8 cellular contexts compared by ENCODE assay signal in the genomic region with DNA sequence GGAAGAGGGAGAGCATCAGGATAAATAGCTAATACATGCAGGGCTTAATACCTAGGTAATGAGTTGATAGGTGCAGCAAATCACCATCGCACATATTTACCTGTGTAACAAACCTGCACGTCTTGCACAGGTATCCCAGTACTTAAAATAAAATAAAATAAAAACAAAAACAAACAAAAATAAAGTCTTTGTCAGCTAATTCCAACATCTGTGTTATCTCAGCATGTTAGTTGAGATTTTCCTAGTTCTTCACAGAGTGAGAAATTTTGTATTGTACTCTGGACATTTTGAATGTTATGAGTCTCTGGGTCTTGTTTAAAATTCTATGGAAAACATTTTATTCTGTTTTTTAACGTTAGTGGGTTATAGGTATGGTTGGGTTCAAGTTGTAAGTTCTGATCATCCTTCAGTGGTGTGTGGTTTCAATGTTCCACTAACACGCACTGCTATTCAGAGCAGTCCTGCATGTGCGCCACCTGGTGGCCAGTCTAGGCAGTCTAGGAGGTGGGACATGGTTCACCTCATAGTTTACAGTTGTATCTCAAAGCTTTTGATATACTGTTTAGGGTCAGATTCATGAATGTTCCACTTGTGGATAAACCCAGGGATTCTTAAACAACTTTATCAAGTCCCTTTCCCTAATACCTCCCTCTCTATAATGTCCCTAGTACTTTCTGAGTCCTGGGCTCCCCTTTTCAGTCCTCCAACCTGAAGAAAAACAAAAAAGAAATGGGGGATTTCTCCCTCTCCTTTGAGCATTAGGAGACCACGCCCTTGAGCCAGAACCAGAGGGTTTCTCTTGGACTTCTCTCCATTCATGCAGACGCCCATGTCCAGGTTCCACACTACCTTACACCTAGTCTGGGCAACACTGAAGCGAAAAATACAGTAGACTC.
DNase-seq lines count a peak whose midpoint lies in the region; FAIRE-seq and TF ChIP-seq lines count a peak whose summit lies in the region.

No MANE protein-coding gene starts in this region.

- intact Hi-C loops in posterior cingulate gyrus (cut with DNase I): loop anchor here (2.0 kb wide), 2 partner anchors 59 to 761 kb away; no protein-coding TSS in a partner anchor

- in situ Hi-C loops in SK-MEL-5 (cut with HindIII; ENCODE audit: low pct_unique_long_range_greater_than_20kb, low sequenced_read_pairs): no loop called here

- POLR2A ChIA-PET in GM10248 (lab: Yijun Ruan, JAX): no interaction called here

- CTCF ChIA-PET in GM10248 (lab: Yijun Ruan, JAX): interaction anchor here (0.6 to 2.1 kb wide), 23 partner anchors 12 to 764 kb away, joined by 3 to 12 read pairs (median 4); no protein-coding TSS in a partner anchor

- no peak for FAIRE-seq in urothelium cell line (lab: Jason Lieb, UNC)

- TF ChIP-seq CTCF in GM10248 (IDR thresholded peaks at IDR 0.05; ENCODE audit: control extremely low read depth, extremely low read depth, low read depth, missing control alignments): peak; percentile 93

- peak; percentile 70 for DNase-seq in GM10248 (ENCODE audit: extremely low spot score)
- DNase-seq in GOT3 (lab: John Stamatoyannopoulos, UW): peak; percentile 1
- DNase-seq in LHCN-M2 (ENCODE audit: low read depth): peak; percentile 42
- peak; percentile 79 for DNase-seq in SK-MEL-5 (ENCODE audit: low read depth, low spot score)
- DNase-seq in activated gamma-delta T cell treated with anti-CD3 and anti-CD28 coated beads, Interleukin-2, amount 50 U/mL, for 16 hours (ENCODE audit: low read depth): peak; percentile 76
- DNase-seq in glomerular visceral epithelial cell (ENCODE audit: extremely low spot score): peak; percentile 67
- peak; percentile 36 to 95 (median 78) for DNase-seq in posterior cingulate gyrus
- peak; percentile 71 for DNase-seq in urothelium cell line (ENCODE audit: low spot score)

Comparison
In these comparisons a context has a peak if more than half of its experiments do, and no peak if none do; other contexts are left out.
1. Peak in every context shown above with its lines: DNase-seq.
2. DNase-seq: peak in every context shown above with its lines; median percentile 79 in SK-MEL-5; 78 in posterior cingulate gyrus; 76 in activated gamma-delta T cell treated with anti-CD3 and anti-CD28 coated beads, Interleukin-2, amount 50 U/mL, for 16 hours; 71 in urothelium cell line; 70 in GM10248; 67 in glomerular visceral epithelial cell; 42 in LHCN-M2; 1 in GOT3.